In the genomic region with DNA sequence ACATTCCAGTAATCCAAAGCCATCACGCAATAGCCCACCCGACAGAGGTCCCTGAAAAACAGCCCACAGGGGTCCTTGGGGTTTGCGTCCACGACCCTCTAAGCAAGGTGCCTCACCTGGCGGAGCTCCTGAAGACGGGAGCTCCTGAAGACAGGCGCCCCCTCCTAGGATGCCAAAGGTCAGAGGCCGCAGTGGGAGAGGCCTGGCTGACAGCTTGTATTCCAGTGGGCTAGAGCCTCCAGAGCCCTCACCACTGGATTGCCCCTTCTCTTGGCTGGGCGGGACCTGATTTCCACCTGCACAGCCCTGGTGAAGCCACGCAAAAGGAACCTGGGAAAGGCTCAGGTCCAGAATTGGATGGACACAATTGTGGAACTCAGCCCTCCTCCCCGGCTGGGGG, we compare ENCODE assay signal across 16 cellular contexts. TPM values are rescaled to one million over a fixed set of nuclear protein-coding genes. Genes with fewer than 3 reads are reported as not detected.
A peak's percentile ranks its signal among the peaks of the same experiment; 100 is the strongest.
DNase-seq lines count a peak whose midpoint lies in the region; ATAC-seq and TF ChIP-seq lines count a peak whose summit lies in the region.
"Had no signal": no experiment of that assay in that cellular context is flagged by ENCODE, and none has a peak within 500 bp of the region (broad histone marks: within the 10 kb centered on the region; RNA-seq: fewer than 3 reads in every experiment).

No MANE protein-coding gene starts in this region.

- no peak overlapping the region for H3K27ac Mint-ChIP-seq in chondrocyte (ENCODE audit: unreplicated experiment)
- H3K27ac Mint-ChIP-seq in activated T-helper 2 cell treated with anti-CD3 and anti-CD28 coated beads, Interferon-gamma antibody, Interleukin-2, Interleukin-4, amounts not matched to agents 10 μg/mL and 5 μg/mL and 100 μg/mL, durations not matched to agents 14 hours and 24 hours and 36 hours: no peak overlapping the region
- no peak overlapping the region for H3K27ac Mint-ChIP-seq in CD8-positive, alpha-beta T cell
- H3K27ac Mint-ChIP-seq: CD4-positive, CD25-positive, alpha-beta regulatory T cell had no signal

- H2BK5ac ChIP-seq in neuronal stem cell (ENCODE audit: low read length): peak overlapping the region; percentile 77

- DNase-seq in activated effector memory CD4-positive, alpha-beta T cell treated with anti-CD3 and anti-CD28 coated beads, Interleukin-2, amount 50 U/mL, for 16 hours: peak; percentile 45
- DNase-seq in activated effector memory CD4-positive, alpha-beta T cell treated with Interleukin-2 at 50 U/mL for 16 hours: no peak
- DNase-seq in chondrocyte (ENCODE audit: low spot score) (peak; percentile 53), neuronal stem cell (ENCODE audit: low spot score) (no peak), upper lobe of right lung (peak; percentile 46)
- DNase-seq in activated T-helper 2 cell treated with anti-CD3 and anti-CD28 coated beads, Interferon-gamma antibody, Interleukin-2, Interleukin-4, amounts not matched to agents 10 μg/mL and 5 μg/mL and 100 μg/mL, durations not matched to agents 14 hours and 24 hours and 36 hours (ENCODE audit: low spot score): no peak
- no peak for DNase-seq in CD8-positive, alpha-beta T cell
- DNase-seq: 8988T; AML-193; Calu3; CD4-positive, CD25-positive, alpha-beta regulatory T cell; DMS79 had no signal

- H3K4me1 Mint-ChIP-seq in chondrocyte (ENCODE audit: low read depth): no peaks in the 10 kb centered on the region
- H3K4me1 Mint-ChIP-seq in activated T-helper 2 cell treated with anti-CD3 and anti-CD28 coated beads, Interferon-gamma antibody, Interleukin-2, Interleukin-4, amounts not matched to agents 10 μg/mL and 5 μg/mL and 100 μg/mL, durations not matched to agents 14 hours and 24 hours and 36 hours (ENCODE audit: low read depth): peaks cover 2% of the 10 kb centered on the region
- peaks cover 2% of the 10 kb centered on the region for H3K4me1 Mint-ChIP-seq in CD8-positive, alpha-beta T cell (ENCODE audit: low read depth)

- no peaks in the 10 kb centered on the region for H3K9me3 Mint-ChIP-seq in chondrocyte (ENCODE audit: low read depth)
- peaks cover 5% of the 10 kb centered on the region for H3K9me3 Mint-ChIP-seq in activated T-helper 2 cell treated with anti-CD3 and anti-CD28 coated beads, Interferon-gamma antibody, Interleukin-2, Interleukin-4, amounts not matched to agents 10 μg/mL and 5 μg/mL and 100 μg/mL, durations not matched to agents 14 hours and 24 hours and 36 hours
- peaks cover 4% of the 10 kb centered on the region for H3K9me3 Mint-ChIP-seq in CD8-positive, alpha-beta T cell

- H2BK120ac ChIP-seq in neuronal stem cell (ENCODE audit: low read depth, low read length): no peak overlapping the region

- H3K18ac ChIP-seq in neuronal stem cell (ENCODE audit: low read length): peak overlapping the region; percentile 60

- peaks cover 0 to 7% of the 10 kb centered on the region in 2 donors for H3K9me3 ChIP-seq in neuronal stem cell (replicated peaks in 1 of 2; ENCODE audit: control insufficient read depth in 2 of 2, insufficient read depth in 1 of 2, low read depth in 1 of 2, low read length in 2 of 2)
- no peaks in the 10 kb centered on the region for H3K9me3 ChIP-seq in upper lobe of right lung
- no peaks in the 10 kb centered on the region for H3K9me3 ChIP-seq in CD8-positive, alpha-beta T cell (ENCODE audit: low read length)

- H3K23ac ChIP-seq in neuronal stem cell (ENCODE audit: low read depth, low read length, poor library complexity): no peak overlapping the region

- no peak overlapping the region for H3K27ac ChIP-seq in neuronal stem cell (replicated peaks; ENCODE audit: low read length)
- no peak overlapping the region for H3K27ac ChIP-seq in upper lobe of right lung
- H3K27ac ChIP-seq in CD8-positive, alpha-beta T cell (ENCODE audit: low read depth, low read length): no peak overlapping the region
- H3K27ac ChIP-seq: BLaER1 had no signal

- CTCF ChIA-PET in CD8-positive, alpha-beta T cell (lab: Charles Lee): interaction anchor here (0.6 to 1.8 kb wide), 2 partner anchors 11 to 87 kb away, joined by 4 to 5 read pairs; no protein-coding TSS in a partner anchor

- peaks cover 0 to 17% (median 0%) of the 10 kb centered on the region in 3 experiments for H3K27me3 ChIP-seq in neuronal stem cell (ENCODE audit: control insufficient read depth in 3 of 3, insufficient read depth in 3 of 3, low read depth in 1 of 3, low read length in 3 of 3)
- peaks cover 9% of the 10 kb centered on the region for H3K27me3 ChIP-seq in upper lobe of right lung
- H3K27me3 ChIP-seq in CD8-positive, alpha-beta T cell (ENCODE audit: insufficient read depth, low read length): no peaks in the 10 kb centered on the region
- H3K27me3 ChIP-seq: BLaER1 had no signal

- ATAC-seq in upper lobe of right lung: no peak
- no peak for ATAC-seq in CD8-positive, alpha-beta T cell
- ATAC-seq: GM12878 had no signal

- no peak overlapping the region for H4K8ac ChIP-seq in neuronal stem cell (ENCODE audit: low read depth, low read length)

- intact Hi-C loops in upper lobe of right lung (cut with DNase I): no loop called here
- intact Hi-C loops in activated T-helper 2 cell treated with anti-CD3 and anti-CD28 coated beads, Interferon-gamma antibody, Interleukin-2, Interleukin-4, amounts not matched to agents 10 μg/mL and 5 μg/mL and 100 μg/mL, durations not matched to agents 14 hours and 24 hours and 36 hours (cut with micrococcal nuclease): no loop called here
- intact Hi-C loops in CD8-positive, alpha-beta T cell (cut with DNase I, micrococcal nuclease): no loop called here

- no peak overlapping the region for H4K91ac ChIP-seq in neuronal stem cell (ENCODE audit: low read depth, low read length, poor library complexity)

- H3K4me1 ChIP-seq in neuronal stem cell (ENCODE audit: control insufficient read depth in 2 of 2, insufficient read depth in 1 of 2, low read depth in 1 of 2, low read length in 2 of 2): peaks cover 0 to 2% of the 10 kb centered on the region in 2 donors
- H3K4me1 ChIP-seq in upper lobe of right lung: no peaks in the 10 kb centered on the region
- H3K4me1 ChIP-seq in CD8-positive, alpha-beta T cell (ENCODE audit: insufficient read depth, low read length): no peaks in the 10 kb centered on the region

- no peak overlapping the region for H2BK15ac ChIP-seq in neuronal stem cell (ENCODE audit: low read length)

- H3K27me3 Mint-ChIP-seq in chondrocyte (ENCODE audit: low read depth): peaks cover 60% of the 10 kb centered on the region
- H3K27me3 Mint-ChIP-seq in activated T-helper 2 cell treated with anti-CD3 and anti-CD28 coated beads, Interferon-gamma antibody, Interleukin-2, Interleukin-4, amounts not matched to agents 10 μg/mL and 5 μg/mL and 100 μg/mL, durations not matched to agents 14 hours and 24 hours and 36 hours (ENCODE audit: low read depth): peaks cover 12% of the 10 kb centered on the region
- peaks cover 28% of the 10 kb centered on the region for H3K27me3 Mint-ChIP-seq in CD8-positive, alpha-beta T cell (ENCODE audit: low read depth)

- H3K79me1 ChIP-seq in neuronal stem cell (ENCODE audit: low read depth, low read length): peaks cover 2% of the 10 kb centered on the region

- peak overlapping the region; percentile 60 for H2AK5ac ChIP-seq in neuronal stem cell (ENCODE audit: low read depth, low read length)

- no peak overlapping the region for H3K4me2 ChIP-seq in neuronal stem cell (ENCODE audit: insufficient read depth, low read length, poor library complexity, severe bottlenecking)
- H3K4me2 ChIP-seq: BLaER1 had no signal

- POLR2A ChIA-PET in CD8-positive, alpha-beta T cell (lab: Charles Lee): no interaction called here

- H3K4me3 Mint-ChIP-seq in chondrocyte (ENCODE audit: unreplicated experiment): no peak overlapping the region
- no peak overlapping the region for H3K4me3 Mint-ChIP-seq in activated T-helper 2 cell treated with anti-CD3 and anti-CD28 coated beads, Interferon-gamma antibody, Interleukin-2, Interleukin-4, amounts not matched to agents 10 μg/mL and 5 μg/mL and 100 μg/mL, durations not matched to agents 14 hours and 24 hours and 36 hours (ENCODE audit: low read depth)
- H3K4me3 Mint-ChIP-seq in CD8-positive, alpha-beta T cell: no peak overlapping the region
- H3K4me3 Mint-ChIP-seq: CD4-positive, CD25-positive, alpha-beta regulatory T cell had no signal

- no peaks in the 10 kb centered on the region for H3K36me3 Mint-ChIP-seq in chondrocyte (ENCODE audit: low read depth)
- no peaks in the 10 kb centered on the region for H3K36me3 Mint-ChIP-seq in activated T-helper 2 cell treated with anti-CD3 and anti-CD28 coated beads, Interferon-gamma antibody, Interleukin-2, Interleukin-4, amounts not matched to agents 10 μg/mL and 5 μg/mL and 100 μg/mL, durations not matched to agents 14 hours and 24 hours and 36 hours (ENCODE audit: low read depth)
- H3K36me3 Mint-ChIP-seq in CD8-positive, alpha-beta T cell: no peaks in the 10 kb centered on the region

- H3K9ac ChIP-seq in neuronal stem cell (ENCODE audit: low read depth, low read length, poor library complexity): no peak overlapping the region
- H3K9ac ChIP-seq: BLaER1 had no signal

- WGBS in neuronal stem cell (ENCODE audit: extremely low coverage in 2 of 2, insufficient read length in 2 of 2, insufficient replicate concordance in 1 of 2), 2 donors: no CpG with 5 or more reads among the region's 11 CpGs

- no peak for TF ChIP-seq CTCF in chondrocyte (IDR thresholded peaks at IDR 0.05)
- TF ChIP-seq CTCF in upper lobe of right lung (IDR thresholded peaks at IDR 0.05): no peak
- TF ChIP-seq CTCF in CD8-positive, alpha-beta T cell (IDR thresholded peaks at IDR 0.05): no peak

- H3K14ac ChIP-seq in neuronal stem cell (ENCODE audit: low read length): no peak overlapping the region

- H3K4ac ChIP-seq in neuronal stem cell (ENCODE audit: low read length): no peak overlapping the region

- H3K4me3 ChIP-seq in neuronal stem cell (ENCODE audit: low read length in 2 of 2) (peak overlapping the region in 1 of 2 donors; percentile 47), upper lobe of right lung (no peak overlapping the region)
- H3K4me3 ChIP-seq in CD8-positive, alpha-beta T cell (ENCODE audit: low read depth, low read length): no peak overlapping the region
- H3K4me3 ChIP-seq: BLaER1, GM12878 had no signal

- H3K36me3 ChIP-seq in neuronal stem cell (replicated peaks in 1 of 2; ENCODE audit: control insufficient read depth in 2 of 2, insufficient read depth in 2 of 2, low read length in 2 of 2) (no peaks in the 10 kb centered on the region), upper lobe of right lung (no peaks in the 10 kb centered on the region)
- H3K36me3 ChIP-seq in CD8-positive, alpha-beta T cell (ENCODE audit: insufficient read depth, low read length): no peaks in the 10 kb centered on the region
- H3K36me3 ChIP-seq: BLaER1 had no signal

- H2BK12ac ChIP-seq in neuronal stem cell (ENCODE audit: low read length): no peak overlapping the region

- no peak overlapping the region for H2AFZ ChIP-seq in neuronal stem cell (ENCODE audit: low read length)

RNA-seq across cellular contexts. Expression of gene WFS1, which starts 29.7 kb away (rescaled TPM):
- total RNA-seq in chondrocyte (47.7 to 54.6 TPM (median 48.0 TPM) in 3 replicates), upper lobe of right lung (110 TPM)
- 16.3 TPM for polyA plus RNA-seq in neuronal stem cell (2013, experiment 1 of 2)
- 16.4 TPM for polyA plus RNA-seq in neuronal stem cell (2013, experiment 2 of 2)
- total RNA-seq in activated T-helper 2 cell treated with anti-CD3 and anti-CD28 coated beads, Interferon-gamma antibody, Interleukin-2, Interleukin-4, amounts not matched to agents 10 μg/mL and 5 μg/mL and 100 μg/mL, durations not matched to agents 14 hours and 24 hours and 36 hours: 4.4 and 5.9 TPM in 2 replicates
- total RNA-seq in CD8-positive, alpha-beta T cell: 1 to 10 TPM; 1.2 to 1.8 TPM

RNA-seq across cellular contexts. Expression of gene JAKMIP1, which starts 39.6 kb away (rescaled TPM):
- total RNA-seq in chondrocyte: 0.10 TPM in 1 of 3 replicates, not detected in the others
- 2.2 TPM for polyA plus RNA-seq in neuronal stem cell (2013, experiment 1 of 2)
- 2.1 TPM for polyA plus RNA-seq in neuronal stem cell (2013, experiment 2 of 2)
- total RNA-seq in upper lobe of right lung: 0.64 TPM
- 11.3 and 12.3 TPM in 2 replicates for total RNA-seq in activated T-helper 2 cell treated with anti-CD3 and anti-CD28 coated beads, Interferon-gamma antibody, Interleukin-2, Interleukin-4, amounts not matched to agents 10 μg/mL and 5 μg/mL and 100 μg/mL, durations not matched to agents 14 hours and 24 hours and 36 hours
- 1 to 10 TPM; 2.3 to 3.0 TPM for total RNA-seq in CD8-positive, alpha-beta T cell
- total RNA-seq: Calu3, G401, HT-29 had no signal

Comparison
In these comparisons a context has a peak if more than half of its experiments do, and no peak if none do; other contexts are left out.
1. DNase-seq: peak in activated effector memory CD4-positive, alpha-beta T cell treated with anti-CD3 and anti-CD28 coated beads, Interleukin-2, amount 50 U/mL, for 16 hours (single experiment), chondrocyte (single experiment) and upper lobe of right lung (single experiment); none in activated effector memory CD4-positive, alpha-beta T cell treated with Interleukin-2 at 50 U/mL for 16 hours (single experiment), neuronal stem cell (single experiment), activated T-helper 2 cell treated with anti-CD3 and anti-CD28 coated beads, Interferon-gamma antibody, Interleukin-2, Interleukin-4, amounts not matched to agents 10 μg/mL and 5 μg/mL and 100 μg/mL, durations not matched to agents 14 hours and 24 hours and 36 hours (single experiment) and CD8-positive, alpha-beta T cell (0 of 7).